ENCODE assay signal across 20 cellular contexts in genomic region chr11:112666253-112666652, GRCh38.
A peak's percentile ranks its signal among the peaks of the same experiment; 100 is the strongest.
DNase-seq lines count a peak whose midpoint lies in the region; ATAC-seq, FAIRE-seq and TF ChIP-seq lines count a peak whose summit lies in the region.
"Had no signal": no experiment of that assay in that cellular context is flagged by ENCODE, and none has a peak within 500 bp of the region (broad histone marks: within the 10 kb centered on the region; RNA-seq: fewer than 3 reads in every experiment).

No MANE protein-coding gene starts in this region.

- no peak for ATAC-seq in HepG2
- ATAC-seq in right lobe of liver = no peak
- ATAC-seq in Right ventricle myocardium superior (ENCODE audit: poor library complexity) = no peak
- no peak for ATAC-seq in HG03025 (IDR thresholded peaks at IDR 0.05; ENCODE audit: low FRiP score, unreplicated experiment)
- ATAC-seq: A549; CD8-positive, alpha-beta T cell had no signal

- POLR2A ChIA-PET in HepG2 (lab: Yijun Ruan, JAX) = no interaction called here

- TF ChIP-seq RAD21 in HepG2 (CRISPR knock-in tag; IDR thresholded peaks at IDR 0.05) = no peak

- CTCF ChIA-PET in HepG2 (lab: Yijun Ruan, JAX; ENCODE audit: low intra/inter-chr PET ratio, low total read pairs) = no interaction called here

- intact Hi-C loops in HepG2 (cut with micrococcal nuclease; ENCODE audit: unreplicated experiment) = no loop called here
- intact Hi-C loops in right lobe of liver (cut with DNase I) = no loop called here
- intact Hi-C loops in esophagus muscularis mucosa (cut with DNase I) = no loop called here
- intact Hi-C loops in Right ventricle myocardium superior (cut with DNase I) = no loop called here

- H3K27me3 ChIP-seq in HepG2 (ENCODE audit: control insufficient read depth in 1 of 2, insufficient read depth in 2 of 2, low read length in 2 of 2) (no peaks in the 10 kb centered on the region), right lobe of liver (no peaks in the 10 kb centered on the region), esophagus muscularis mucosa (peaks cover 0 to 6% (median 0%) of the 10 kb centered on the region in 4 donors)
- H3K27me3 ChIP-seq: BLaER1 treated with 17β-estradiol and CSF1 and Interleukin-3, amounts not matched to agents 10 nM and 100 nM had no signal

- H4K20me1 ChIP-seq in HepG2 (ENCODE audit: insufficient read depth, low read length) = no peaks in the 10 kb centered on the region
- H4K20me1 ChIP-seq: BLaER1 treated with 17β-estradiol and CSF1 and Interleukin-3, amounts not matched to agents 10 nM and 100 nM had no signal

- no peak overlapping the region for H2AFZ ChIP-seq in HepG2 (ENCODE audit: low read length)

- no TSS peak for BruUV-seq in HepG2 (replicated peaks; lab: Mats Ljungman, UMichigan)

- WGBS in HepG2 (ENCODE audit: low lambda C conversion rate) = 0% methylated on average over 1 of the region's 1 CpG
- WGBS in right lobe of liver (ENCODE audit: insufficient coverage, low coverage, low lambda C conversion rate, missing lambda C conversion rate) = no CpG with 5 or more reads among the region's 1 CpG
- WGBS in esophagus muscularis mucosa = 100% methylated on average over 1 of the region's 1 CpG

- no peaks in the 10 kb centered on the region for H3K79me2 ChIP-seq in HepG2 (ENCODE audit: insufficient read depth, low read length)

- no peak for TF ChIP-seq EP300 in HepG2 (IDR thresholded peaks at IDR 0.05; ENCODE audit: low read depth in 2 of 2, low read length in 2 of 2)
- no peak for TF ChIP-seq EP300 in HepG2 (CRISPR knock-in tag; IDR thresholded peaks at IDR 0.05; ENCODE audit: borderline replicate concordance)
- no peak for TF ChIP-seq EP300 in esophagus muscularis mucosa (IDR thresholded peaks at IDR 0.05)

- H3K4me3 ChIP-seq in HepG2 (replicated peaks in 1 of 3; ENCODE audit: insufficient read depth in 1 of 3, low read depth in 2 of 3, low read length in 3 of 3) (no peak overlapping the region), right lobe of liver (no peak overlapping the region), esophagus muscularis mucosa (no peak overlapping the region)
- H3K4me3 ChIP-seq: A549; BLaER1 treated with 17β-estradiol and CSF1 and Interleukin-3, amounts not matched to agents 10 nM and 100 nM had no signal

- no peaks in the 10 kb centered on the region for H3K4me1 ChIP-seq in HepG2 (ENCODE audit: insufficient read depth, low read length)
- H3K4me1 ChIP-seq in right lobe of liver = no peaks in the 10 kb centered on the region
- H3K4me1 ChIP-seq in esophagus muscularis mucosa = no peaks in the 10 kb centered on the region
- H3K4me1 ChIP-seq: A549; BLaER1 treated with 17β-estradiol and CSF1 and Interleukin-3, amounts not matched to agents 10 nM and 100 nM; Caco-2 had no signal

- no peak overlapping the region for H3K4me2 ChIP-seq in HepG2 (ENCODE audit: low read depth, low read length)
- H3K4me2 ChIP-seq: A549; BLaER1 treated with 17β-estradiol and CSF1 and Interleukin-3, amounts not matched to agents 10 nM and 100 nM had no signal

- DNase-seq in HepG2 (ENCODE audit: low spot score) (no peak), right lobe of liver (no peak), esophagus muscularis mucosa (ENCODE audit: extremely low spot score) (peak; percentile 78), Right ventricle myocardium superior (no peak)
- DNase-seq: AML-193; Caco-2; Calu3; CD4-positive, alpha-beta T cell; CD8-positive, alpha-beta T cell; DMS79 treated with DMSO at 0.1 percent for 48 hours; GF-D8 had no signal

- no peak overlapping the region for H3K9ac ChIP-seq in HepG2 (ENCODE audit: insufficient read depth, low read depth, low read length)
- H3K9ac ChIP-seq: BLaER1 treated with 17β-estradiol and CSF1 and Interleukin-3, amounts not matched to agents 10 nM and 100 nM had no signal

- H3K27ac ChIP-seq in HepG2 (ENCODE audit: extremely low read length, insufficient read depth, low read length) (no peak overlapping the region), right lobe of liver (no peak overlapping the region), esophagus muscularis mucosa (replicated peaks in 1 of 4) (no peak overlapping the region)
- H3K27ac ChIP-seq: 22Rv1; A549; BLaER1 treated with 17β-estradiol and CSF1 and Interleukin-3, amounts not matched to agents 10 nM and 100 nM; C4-2B had no signal

- H3K36me3 ChIP-seq in HepG2 (replicated peaks in 1 of 2; ENCODE audit: control insufficient read depth in 1 of 2, insufficient read depth in 2 of 2, low read length in 2 of 2) (no peaks in the 10 kb centered on the region), right lobe of liver (no peaks in the 10 kb centered on the region), esophagus muscularis mucosa (no peaks in the 10 kb centered on the region)
- H3K36me3 ChIP-seq: BLaER1 treated with 17β-estradiol and CSF1 and Interleukin-3, amounts not matched to agents 10 nM and 100 nM had no signal

- no peak for FAIRE-seq in HepG2 (lab: Jason Lieb, UNC)
- FAIRE-seq: A549, D721Med, G401.6, GM12891, GM19239 had no signal

- TF ChIP-seq POLR2A in HepG2 (IDR thresholded peaks at IDR 0.05; ENCODE audit: insufficient read depth in 1 of 2, low read depth in 2 of 2, low read length in 2 of 2) (no peak), right lobe of liver (IDR thresholded peaks at IDR 0.05) (no peak), esophagus muscularis mucosa (IDR thresholded peaks at IDR 0.05; ENCODE audit: low read depth) (no peak)

- in situ Hi-C loops in HepG2 (cut with HindIII; ENCODE audit: extremely low pct_ligation_motif_present, low pct_unique_long_range_greater_than_20kb) = no loop called here

- no peak for TF ChIP-seq CTCF in HepG2 (CRISPR knock-in tag; IDR thresholded peaks at IDR 0.05)
- TF ChIP-seq CTCF in right lobe of liver (IDR thresholded peaks at IDR 0.05) = no peak
- TF ChIP-seq CTCF in esophagus muscularis mucosa (IDR thresholded peaks at IDR 0.05) = no peak

- H3K9me3 ChIP-seq in HepG2 (ENCODE audit: low read length) = no peaks in the 10 kb centered on the region
- H3K9me3 ChIP-seq in right lobe of liver = no peaks in the 10 kb centered on the region
- no peaks in the 10 kb centered on the region for H3K9me3 ChIP-seq in esophagus muscularis mucosa
- H3K9me3 ChIP-seq: A549, Caco-2 had no signal

TF ChIP-seq in HepG2, 621 proteins besides CTCF, POLR2A, EP300 and RAD21:
- TF ChIP-seq ZNF331 (CRISPR knock-in tag; IDR thresholded peaks at IDR 0.05) (peak; percentile 54; the same call in 1 of the 2 replicates), NR3C1 (CRISPR knock-in tag; IDR thresholded peaks at IDR 0.05) (no peak)
TF ChIP-seq in HepG2: peak in this region for 1.
